Comparison of ENCODE assay signal across 20 cellular contexts in genomic region chr14:76774471-76775158, GRCh38. TPM values are rescaled to one million over a fixed set of nuclear protein-coding genes. Genes with fewer than 3 reads are reported as not detected.
DNase-seq lines count a peak whose midpoint lies in the region; TF ChIP-seq lines count a peak whose summit lies in the region.
"Had no signal": no experiment of that assay in that cellular context is flagged by ENCODE, and none has a peak within 500 bp of the region (broad histone marks: within the 10 kb centered on the region; RNA-seq: fewer than 3 reads in every experiment).

No MANE protein-coding gene starts in this region.

- H3K9ac ChIP-seq in mammary epithelial cell (ENCODE audit: insufficient read depth, low read length): no peak overlapping the region
- H3K9ac ChIP-seq: parathyroid adenoma had no signal

- H3K9me3 Mint-ChIP-seq in MCF 10A (ENCODE audit: unreplicated experiment) (no peaks in the 10 kb centered on the region), chondrocyte (ENCODE audit: low read depth) (no peaks in the 10 kb centered on the region)
- H3K9me3 Mint-ChIP-seq: activated naive CD8-positive, alpha-beta T cell treated with anti-CD3 and anti-CD28 coated beads, Interleukin-2, amount 10 ng/mL, durations not matched to agents 7 days and 5 days; activated T-cell treated with anti-CD3 and anti-CD28 coated beads, Interleukin-2, amount 50 U/mL, for 72 hours had no signal

- CTCF ChIA-PET in MCF 10A (lab: Yijun Ruan, JAX) (no interaction called here), mammary epithelial cell (lab: Charles Lee; ENCODE audit: low non-redundant PET) (no interaction called here)

- WGBS in mammary epithelial cell (ENCODE audit: low coverage, missing lambda C conversion rate): 91% methylated on average over 15 of the region's 16 CpGs
- 89 to 94% methylated on average over 11 to 14 of the region's 16 CpGs for WGBS in mesodermal cell (ENCODE audit: insufficient coverage in 2 of 2), 2 experiments
- 79 to 87% methylated on average over 14 to 16 of the region's 16 CpGs for WGBS in tibial nerve, 2 donors
- WGBS in transverse colon (ENCODE audit: low coverage in 1 of 2), 2 donors: 91% methylated on average over 16 of the region's 16 CpGs; no CpG with 5 or more reads in 1 of the 2 donors

- H3K36me3 ChIP-seq in mammary epithelial cell (ENCODE audit: insufficient read depth, low read length): no peaks in the 10 kb centered on the region
- peaks cover 40% of the 10 kb centered on the region for H3K36me3 ChIP-seq in mesodermal cell (ENCODE audit: control insufficient read depth, insufficient read depth, low read length)
- H3K36me3 ChIP-seq in tibial nerve: peaks cover 0 to 41% (median 0%) of the 10 kb centered on the region in 3 donors
- H3K36me3 ChIP-seq in transverse colon: no peaks in the 10 kb centered on the region

- peaks cover 5% of the 10 kb centered on the region for H3K36me3 Mint-ChIP-seq in MCF 10A (ENCODE audit: insufficient read depth, unreplicated experiment)
- no peaks in the 10 kb centered on the region for H3K36me3 Mint-ChIP-seq in chondrocyte (ENCODE audit: low read depth)
- H3K36me3 Mint-ChIP-seq: activated naive CD8-positive, alpha-beta T cell treated with anti-CD3 and anti-CD28 coated beads, Interleukin-2, amount 10 ng/mL, durations not matched to agents 7 days and 5 days had no signal

- no peak for TF ChIP-seq POLR2A in tibial nerve (IDR thresholded peaks at IDR 0.05)
- TF ChIP-seq POLR2A in transverse colon (IDR thresholded peaks at IDR 0.05): no peak

- in situ Hi-C loops in mammary epithelial cell (cut with MboI; ENCODE audit: low sequenced_read_pairs in 2 of 2): no loop called here
- in situ Hi-C loops in transverse colon (cut with MboI; ENCODE audit: low pct_ligation_motif_present in 1 of 4, low pct_unique_long_range_greater_than_20kb in 1 of 4, low sequenced_read_pairs in 3 of 4): no loop called here

- no peak for DNase-seq in MCF 10A (ENCODE audit: unreplicated experiment)
- DNase-seq in mammary epithelial cell: no peak
- peak; percentile 39 for DNase-seq in chondrocyte (ENCODE audit: low spot score)
- DNase-seq in tibial nerve (ENCODE audit: low spot score in 2 of 2): no peak
- DNase-seq in transverse colon: no peak
- DNase-seq in HK-2 (ENCODE audit: unreplicated experiment): no peak
- DNase-seq in GM10266 (ENCODE audit: extremely low spot score): no peak
- DNase-seq: activated naive CD8-positive, alpha-beta T cell treated with anti-CD3 and anti-CD28 coated beads, Interleukin-2, amount 10 ng/mL, durations not matched to agents 7 days and 5 days; activated T-cell treated with anti-CD3 and anti-CD28 coated beads, Interleukin-2, amount 50 U/mL, for 72 hours; DMS53; GOT3; NCI-H1417 treated with DMSO at 0.1 percent for 48 hours; NK-92 treated with Interleukin-12 subunit alpha and Interleukin-12 subunit beta, amount 100 ng/mL, for 24 hours had no signal

- H3K4me3 ChIP-seq in mammary epithelial cell (replicated peaks in 1 of 3; ENCODE audit: insufficient read depth in 1 of 3, low read depth in 2 of 3, low read length in 3 of 3) (no peak overlapping the region), mesodermal cell (ENCODE audit: extremely low read depth, insufficient read depth, low read length, poor library complexity, severe bottlenecking) (no peak overlapping the region), tibial nerve (no peak overlapping the region), transverse colon (no peak overlapping the region)
- H3K4me3 ChIP-seq: hepatocyte had no signal

- TF ChIP-seq CTCF in MCF 10A (IDR thresholded peaks at IDR 0.05; ENCODE audit: unreplicated experiment) (no peak), mammary epithelial cell (conservative IDR thresholded peaks at IDR 0.05 in 1 of 2, IDR thresholded peaks at IDR 0.05 in 1 of 2; ENCODE audit: extremely low read depth in 1 of 2, insufficient read depth in 1 of 2, low read depth in 1 of 2, low read length in 2 of 2) (no peak), chondrocyte (IDR thresholded peaks at IDR 0.05) (no peak), tibial nerve (IDR thresholded peaks at IDR 0.05) (no peak), transverse colon (IDR thresholded peaks at IDR 0.05) (no peak), GM10266 (IDR thresholded peaks at IDR 0.05; ENCODE audit: control insufficient read depth, insufficient read depth, low read depth, missing control alignments) (no peak)

- H3K27ac Mint-ChIP-seq in MCF 10A (ENCODE audit: low read depth, unreplicated experiment): peak overlapping the region; percentile 32
- H3K27ac Mint-ChIP-seq in chondrocyte (ENCODE audit: unreplicated experiment): no peak overlapping the region
- H3K27ac Mint-ChIP-seq: activated naive CD8-positive, alpha-beta T cell treated with anti-CD3 and anti-CD28 coated beads, Interleukin-2, amount 10 ng/mL, durations not matched to agents 7 days and 5 days; activated T-cell treated with anti-CD3 and anti-CD28 coated beads, Interleukin-2, amount 50 U/mL, for 72 hours had no signal

- no TSS peak for BruUV-seq in MCF 10A (replicated peaks; lab: Mats Ljungman, UMichigan)
- no TSS peak for BruUV-seq in mammary epithelial cell (replicated peaks; lab: Mats Ljungman, UMichigan)

- POLR2A ChIA-PET in MCF 10A (lab: Yijun Ruan, JAX): no interaction called here

- H3K4me2 ChIP-seq in mammary epithelial cell (ENCODE audit: insufficient read depth, low read depth, low read length): no peak overlapping the region
- H3K4me2 ChIP-seq: hepatocyte had no signal

- H4K20me1 ChIP-seq in mammary epithelial cell (ENCODE audit: insufficient read depth, low read length): no peaks in the 10 kb centered on the region

- no peak overlapping the region for H3K27ac ChIP-seq in mammary epithelial cell (ENCODE audit: insufficient read depth, low read depth, low read length)
- peak overlapping the region; percentile 92 for H3K27ac ChIP-seq in mesodermal cell (ENCODE audit: low read depth, low read length, severe bottlenecking)
- H3K27ac ChIP-seq in tibial nerve: peak overlapping the region in 3 of 4 donors; percentile 15 to 89 (median 85)
- no peak overlapping the region for H3K27ac ChIP-seq in transverse colon
- H3K27ac ChIP-seq: hepatocyte had no signal

- H3K4me3 Mint-ChIP-seq in MCF 10A (ENCODE audit: unreplicated experiment) (no peak overlapping the region), chondrocyte (ENCODE audit: unreplicated experiment) (no peak overlapping the region)
- H3K4me3 Mint-ChIP-seq: activated naive CD8-positive, alpha-beta T cell treated with anti-CD3 and anti-CD28 coated beads, Interleukin-2, amount 10 ng/mL, durations not matched to agents 7 days and 5 days; activated T-cell treated with anti-CD3 and anti-CD28 coated beads, Interleukin-2, amount 50 U/mL, for 72 hours had no signal

- H3K9me3 ChIP-seq in mammary epithelial cell (replicated peaks; ENCODE audit: insufficient read depth, low read length) (no peaks in the 10 kb centered on the region), mesodermal cell (ENCODE audit: control insufficient read depth, low read length) (no peaks in the 10 kb centered on the region), tibial nerve (no peaks in the 10 kb centered on the region), transverse colon (no peaks in the 10 kb centered on the region)

- H3K4me1 Mint-ChIP-seq in MCF 10A (ENCODE audit: insufficient read depth, unreplicated experiment): no peaks in the 10 kb centered on the region
- H3K4me1 Mint-ChIP-seq in chondrocyte (ENCODE audit: low read depth): peaks cover 20% of the 10 kb centered on the region
- H3K4me1 Mint-ChIP-seq: activated naive CD8-positive, alpha-beta T cell treated with anti-CD3 and anti-CD28 coated beads, Interleukin-2, amount 10 ng/mL, durations not matched to agents 7 days and 5 days had no signal

- no peaks in the 10 kb centered on the region for H3K79me2 ChIP-seq in mammary epithelial cell (ENCODE audit: insufficient read depth, low read length)
- H3K79me2 ChIP-seq: hepatocyte, parathyroid adenoma had no signal

- H3K27me3 Mint-ChIP-seq in MCF 10A (ENCODE audit: insufficient read depth, unreplicated experiment) (no peaks in the 10 kb centered on the region), chondrocyte (ENCODE audit: low read depth) (no peaks in the 10 kb centered on the region)

- no peak overlapping the region for H2AFZ ChIP-seq in mammary epithelial cell (ENCODE audit: low read depth, low read length)
- H2AFZ ChIP-seq: hepatocyte, parathyroid adenoma had no signal

- dilution Hi-C loops in mammary epithelial cell (cut with HindIII; ENCODE audit: low sequenced_read_pairs): loop anchor here (5.0 kb wide), 2 partner anchors 57 to 58 kb away; no protein-coding TSS in a partner anchor

- TF ChIP-seq EP300 in tibial nerve (IDR thresholded peaks at IDR 0.05) (no peak), transverse colon (IDR thresholded peaks at IDR 0.05; ENCODE audit: low read depth) (no peak)

- H3K27me3 ChIP-seq in mammary epithelial cell (ENCODE audit: insufficient read depth, low read length): peaks cover 4% of the 10 kb centered on the region
- no peaks in the 10 kb centered on the region for H3K27me3 ChIP-seq in tibial nerve
- H3K27me3 ChIP-seq in transverse colon: no peaks in the 10 kb centered on the region
- H3K27me3 ChIP-seq: hepatocyte had no signal

- intact Hi-C loops in MCF 10A (cut with micrococcal nuclease): no loop called here
- intact Hi-C loops in mammary epithelial cell (cut with micrococcal nuclease): no loop called here
- intact Hi-C loops in transverse colon (cut with DNase I; ENCODE audit: low total_unique reads): no loop called here

- peaks cover 12% of the 10 kb centered on the region for H3K4me1 ChIP-seq in mammary epithelial cell (ENCODE audit: insufficient read depth, low read length)
- H3K4me1 ChIP-seq in mesodermal cell (ENCODE audit: control insufficient read depth, insufficient read depth, low read length, poor library complexity, severe bottlenecking): peaks cover 38% of the 10 kb centered on the region
- H3K4me1 ChIP-seq in tibial nerve: peaks cover 0 to 37% (median 19%) of the 10 kb centered on the region in 4 donors
- peaks cover 0 to 16% (median 4%) of the 10 kb centered on the region in 4 donors for H3K4me1 ChIP-seq in transverse colon

RNA-seq across cellular contexts. Expression of gene VASH1, which starts 13.3 kb away (rescaled TPM):
- total RNA-seq in MCF 10A (2022) (0.35 and 0.54 TPM in 2 replicates), mammary epithelial cell (1 to 10 TPM; 1.3 to 1.7 TPM), chondrocyte (26.0 to 41.8 TPM (median 29.7 TPM) in 3 replicates), tibial nerve (10 to 100 TPM; 13.8 to 24.7 (median 18.6) TPM), transverse colon (1 to 10 TPM; 1.9 to 7.5 (median 3.6) TPM)
- polyA plus RNA-seq in mammary epithelial cell: 0.74 TPM
- 1.8 TPM for polyA minus RNA-seq in mammary epithelial cell
- polyA plus RNA-seq in mesodermal cell (2013, experiment 1 of 2): 78.6 TPM
- polyA plus RNA-seq in mesodermal cell (2013, experiment 2 of 2): 59.3 TPM

RNA-seq across cellular contexts. Expression of gene ANGEL1, which starts 38.1 kb away (rescaled TPM):
- total RNA-seq in MCF 10A (2022): 14.5 and 21.3 TPM in 2 replicates
- 10 to 100 TPM; 12.0 to 18.2 TPM for total RNA-seq in mammary epithelial cell
- polyA plus RNA-seq in mammary epithelial cell: 13.4 TPM
- polyA minus RNA-seq in mammary epithelial cell: 11.0 TPM
- total RNA-seq in chondrocyte: 8.6 to 13.8 TPM (median 9.6 TPM) in 3 replicates
- polyA plus RNA-seq in mesodermal cell (2013, experiment 1 of 2): 20.1 TPM
- polyA plus RNA-seq in mesodermal cell (2013, experiment 2 of 2): 15.6 TPM
- 10 to 100 TPM; 21.6 to 27.7 (median 26.1) TPM for total RNA-seq in tibial nerve
- 10 to 100 TPM in 2 of 4 donors, 1 to 10 TPM in 2; 8.9 to 17.5 (median 10.0) TPM for total RNA-seq in transverse colon

RNA-seq across cellular contexts. Expression of gene LRRC74A, which starts 51.6 kb away (rescaled TPM):
- total RNA-seq in MCF 10A (2022) (not detected in 2 replicates), mammary epithelial cell (not detected), chondrocyte (not detected in 3 replicates), tibial nerve (not detected), transverse colon (not detected)
- not detected for polyA plus RNA-seq in mammary epithelial cell
- not detected for polyA minus RNA-seq in mammary epithelial cell
- polyA plus RNA-seq in mesodermal cell (2013, experiment 1 of 2): not detected
- polyA plus RNA-seq in mesodermal cell (2013, experiment 2 of 2): not detected
- total RNA-seq: A673; activated naive CD8-positive, alpha-beta T cell treated with anti-CD3 and anti-CD28 coated beads, Interleukin-2, amount 10 ng/mL, durations not matched to agents 7 days and 5 days; activated T-cell treated with anti-CD3 and anti-CD28 coated beads, Interleukin-2, amount 50 U/mL, for 72 hours; hepatocyte; kidney epithelial cell; RPMI7951; urinary bladder had no signal
- polyA plus RNA-seq: hepatocyte, urinary bladder had no signal

Comparison
In these comparisons a context has a peak if more than half of its experiments do, and no peak if none do; other contexts are left out.
1. H3K27ac ChIP-seq: peak in mesodermal cell (single experiment) and tibial nerve (3 of 4); none in mammary epithelial cell (single experiment) and transverse colon (0 of 4).